1 cellular context compared by ENCODE assay signal in genomic region chr14:34187061-34187460, GRCh38.
TF ChIP-seq lines count a peak whose summit lies in the region.

No MANE protein-coding gene starts in this region.

TF ChIP-seq in HepG2, 621 proteins besides CTCF, POLR2A, EP300 and RAD21 (continued from another document):
- 0 out of 2 replicates have a peak, but pooled peaks have one; percentile 33 for TF ChIP-seq PAXIP1 (CRISPR knock-in tag; conservative IDR thresholded peaks at IDR 0.05)
- no peak for TF ChIP-seq FOXP4 (CRISPR knock-in tag; IDR thresholded peaks at IDR 0.05)
- no peak for TF ChIP-seq ZNF749 (CRISPR knock-in tag; IDR thresholded peaks at IDR 0.05; ENCODE audit: borderline replicate concordance)
- no peak for TF ChIP-seq NFKBIZ (CRISPR knock-in tag; IDR thresholded peaks at IDR 0.05)
- 0 out of 2 replicates have a peak, but pooled peaks have one; percentile 17 for TF ChIP-seq ZNF317 (CRISPR knock-in tag; IDR thresholded peaks at IDR 0.05)
- 0 out of 2 replicates have a peak, but pooled peaks have one; percentile 24 for TF ChIP-seq MED1 (CRISPR knock-in tag; IDR thresholded peaks at IDR 0.05)
- 0 out of 2 replicates have a peak, but pooled peaks have one; percentile 28 for TF ChIP-seq ZNF850 (CRISPR knock-in tag; conservative IDR thresholded peaks at IDR 0.05)
- peak; percentile 52; the same call in 1 of the 2 replicates for TF ChIP-seq AHDC1 (CRISPR knock-in tag; IDR thresholded peaks at IDR 0.05; ENCODE audit: borderline replicate concordance)
- TF ChIP-seq ARID5B (CRISPR knock-in tag; IDR thresholded peaks at IDR 0.05): peak; percentile 57
- peak; percentile 47; the same call in 1 of the 2 replicates for TF ChIP-seq ZNF24 (IDR thresholded peaks at IDR 0.05)
- peak; percentile 51; the same call in 1 of the 2 replicates for TF ChIP-seq SIN3A (IDR thresholded peaks at IDR 0.05; ENCODE audit: borderline replicate concordance, low read depth, low read length)
- TF ChIP-seq MTF2 (CRISPR knock-in tag; IDR thresholded peaks at IDR 0.05; ENCODE audit: borderline replicate concordance): 0 out of 2 replicates have a peak, but pooled peaks have one; percentile 18
- TF ChIP-seq THYN1 (CRISPR knock-in tag; IDR thresholded peaks at IDR 0.05; ENCODE audit: borderline replicate concordance, low read depth): no peak
- peak; percentile 20; the same call in 1 of the 2 replicates for TF ChIP-seq RARA (CRISPR knock-in tag; IDR thresholded peaks at IDR 0.05)
- TF ChIP-seq HNF4A (CRISPR knock-in tag; IDR thresholded peaks at IDR 0.05): peak; percentile 57; the same call in 1 of the 2 replicates
- TF ChIP-seq POGZ (CRISPR knock-in tag; IDR thresholded peaks at IDR 0.05): 0 out of 2 replicates have a peak, but pooled peaks have one; percentile 12
- peak; percentile 11 for TF ChIP-seq TEAD3 (CRISPR knock-in tag; optimal IDR thresholded peaks at IDR 0.05; ENCODE audit: borderline replicate concordance)
